1 cellular context compared by ENCODE assay signal in the genomic region with DNA sequence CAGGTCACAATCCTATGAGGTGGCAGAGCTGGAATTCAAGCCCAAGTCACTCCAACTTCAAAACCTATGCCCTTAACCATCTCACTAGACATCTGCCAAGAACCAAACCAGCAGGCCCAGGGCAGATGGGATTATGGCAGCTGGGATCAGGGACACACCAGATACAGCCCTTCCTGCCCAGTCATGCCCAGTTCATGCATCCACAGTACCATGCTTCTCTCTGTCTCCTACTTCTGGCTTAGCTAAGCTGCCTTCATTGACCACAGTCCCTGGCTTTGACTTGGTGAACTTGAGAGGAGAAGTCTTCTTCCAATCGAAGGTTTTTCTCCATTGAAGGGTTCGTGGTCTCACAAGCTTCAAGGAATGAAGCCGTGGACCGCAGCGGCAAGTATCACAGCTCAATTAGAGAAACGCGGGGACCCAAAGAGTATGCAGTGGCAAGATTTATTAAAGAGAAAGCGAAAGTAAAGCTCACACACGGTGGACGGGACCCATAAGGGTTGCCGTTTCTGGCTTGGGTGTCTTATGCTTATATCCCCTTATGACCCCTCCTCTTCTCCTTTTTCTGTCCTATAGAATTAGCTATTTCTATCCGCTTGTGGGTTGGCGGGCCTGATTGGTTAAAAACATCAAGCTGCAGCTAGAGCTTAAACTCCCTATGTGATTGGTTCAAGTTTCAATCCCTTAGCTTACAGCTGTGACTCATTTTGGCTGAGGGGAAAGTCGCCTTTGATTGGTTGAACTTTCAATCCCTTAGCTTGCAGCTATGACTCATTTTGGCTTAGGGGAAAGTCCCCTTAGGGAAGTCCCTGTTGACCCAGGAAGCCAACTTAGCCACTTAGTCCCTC.
TF ChIP-seq lines count a peak whose summit lies in the region.

No MANE protein-coding gene starts in this region.

TF ChIP-seq in SK-N-SH, 30 proteins besides CTCF, POLR2A, EP300 and RAD21 (continued from another document):
- TF ChIP-seq, protein P1, sequence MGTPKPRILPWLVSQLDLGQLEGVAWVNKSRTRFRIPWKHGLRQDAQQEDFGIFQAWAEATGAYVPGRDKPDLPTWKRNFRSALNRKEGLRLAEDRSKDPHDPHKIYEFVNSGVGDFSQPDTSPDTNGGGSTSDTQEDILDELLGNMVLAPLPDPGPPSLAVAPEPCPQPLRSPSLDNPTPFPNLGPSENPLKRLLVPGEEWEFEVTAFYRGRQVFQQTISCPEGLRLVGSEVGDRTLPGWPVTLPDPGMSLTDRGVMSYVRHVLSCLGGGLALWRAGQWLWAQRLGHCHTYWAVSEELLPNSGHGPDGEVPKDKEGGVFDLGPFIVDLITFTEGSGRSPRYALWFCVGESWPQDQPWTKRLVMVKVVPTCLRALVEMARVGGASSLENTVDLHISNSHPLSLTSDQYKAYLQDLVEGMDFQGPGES (IDR thresholded peaks at IDR 0.05; ENCODE audit: low read depth, low read length), result no peak
- TF ChIP-seq JUND (IDR thresholded peaks at IDR 0.05), result no peak
- TF ChIP-seq GABPA (IDR thresholded peaks at IDR 0.05; ENCODE audit: low read depth), result no peak
- TF ChIP-seq RXRA (IDR thresholded peaks at IDR 0.05; ENCODE audit: borderline replicate concordance, low read depth), result no peak
- no peak for TF ChIP-seq MEF2A (IDR thresholded peaks at IDR 0.05; ENCODE audit: borderline replicate concordance, low read depth)
- TF ChIP-seq EZH2phosphoT487 (IDR thresholded peaks at IDR 0.05; ENCODE audit: borderline replicate concordance, low read depth), result no peak
TF ChIP-seq in SK-N-SH: peak in this region for 0.
